2 cellular contexts compared by ENCODE assay signal in the genomic region with DNA sequence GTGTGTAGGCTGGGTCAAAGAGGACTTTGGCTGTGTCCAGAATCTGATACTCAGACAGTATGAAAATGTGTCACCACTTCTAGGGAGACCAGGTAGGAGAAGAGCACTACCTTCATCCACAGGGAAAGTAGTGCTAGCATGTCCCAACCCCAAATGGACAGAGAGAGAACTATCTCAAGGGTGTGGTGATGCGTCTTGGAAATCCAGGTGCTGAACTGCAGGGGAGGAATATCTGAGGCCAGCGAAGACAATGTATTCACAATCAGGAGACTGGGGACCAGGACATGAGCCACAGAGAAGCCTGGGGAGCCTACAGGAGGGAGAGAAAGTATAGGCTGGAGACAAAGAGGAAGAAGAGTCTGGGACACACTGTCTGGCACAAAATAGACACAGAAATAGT.
TF ChIP-seq lines count a peak whose summit lies in the region.

No MANE protein-coding gene starts in this region.

TF ChIP-seq in GM23338, 12 proteins besides CTCF, POLR2A, EP300 and RAD21 (continues in another document):
- no peak for TF ChIP-seq ZNF462 (CRISPR knock-in tag; IDR thresholded peaks at IDR 0.05)
- TF ChIP-seq NANOG (IDR thresholded peaks at IDR 0.05; ENCODE audit: borderline replicate concordance) = no peak
- TF ChIP-seq, protein P1, sequence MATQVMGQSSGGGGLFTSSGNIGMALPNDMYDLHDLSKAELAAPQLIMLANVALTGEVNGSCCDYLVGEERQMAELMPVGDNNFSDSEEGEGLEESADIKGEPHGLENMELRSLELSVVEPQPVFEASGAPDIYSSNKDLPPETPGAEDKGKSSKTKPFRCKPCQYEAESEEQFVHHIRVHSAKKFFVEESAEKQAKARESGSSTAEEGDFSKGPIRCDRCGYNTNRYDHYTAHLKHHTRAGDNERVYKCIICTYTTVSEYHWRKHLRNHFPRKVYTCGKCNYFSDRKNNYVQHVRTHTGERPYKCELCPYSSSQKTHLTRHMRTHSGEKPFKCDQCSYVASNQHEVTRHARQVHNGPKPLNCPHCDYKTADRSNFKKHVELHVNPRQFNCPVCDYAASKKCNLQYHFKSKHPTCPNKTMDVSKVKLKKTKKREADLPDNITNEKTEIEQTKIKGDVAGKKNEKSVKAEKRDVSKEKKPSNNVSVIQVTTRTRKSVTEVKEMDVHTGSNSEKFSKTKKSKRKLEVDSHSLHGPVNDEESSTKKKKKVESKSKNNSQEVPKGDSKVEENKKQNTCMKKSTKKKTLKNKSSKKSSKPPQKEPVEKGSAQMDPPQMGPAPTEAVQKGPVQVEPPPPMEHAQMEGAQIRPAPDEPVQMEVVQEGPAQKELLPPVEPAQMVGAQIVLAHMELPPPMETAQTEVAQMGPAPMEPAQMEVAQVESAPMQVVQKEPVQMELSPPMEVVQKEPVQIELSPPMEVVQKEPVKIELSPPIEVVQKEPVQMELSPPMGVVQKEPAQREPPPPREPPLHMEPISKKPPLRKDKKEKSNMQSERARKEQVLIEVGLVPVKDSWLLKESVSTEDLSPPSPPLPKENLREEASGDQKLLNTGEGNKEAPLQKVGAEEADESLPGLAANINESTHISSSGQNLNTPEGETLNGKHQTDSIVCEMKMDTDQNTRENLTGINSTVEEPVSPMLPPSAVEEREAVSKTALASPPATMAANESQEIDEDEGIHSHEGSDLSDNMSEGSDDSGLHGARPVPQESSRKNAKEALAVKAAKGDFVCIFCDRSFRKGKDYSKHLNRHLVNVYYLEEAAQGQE (IDR thresholded peaks at IDR 0.05; ENCODE audit: unreplicated experiment) = no peak
- no peak for TF ChIP-seq ZNF331 (CRISPR knock-in tag; IDR thresholded peaks at IDR 0.05; ENCODE audit: low read depth)
- no peak for TF ChIP-seq CREB1 (CRISPR knock-in tag; IDR thresholded peaks at IDR 0.05; ENCODE audit: low read depth)
- no peak for TF ChIP-seq STAT1 (IDR thresholded peaks at IDR 0.05; ENCODE audit: unreplicated experiment)
- no peak for TF ChIP-seq POLR2AphosphoS5 (IDR thresholded peaks at IDR 0.05; ENCODE audit: low read depth)
- TF ChIP-seq EZH2phosphoT487 (IDR thresholded peaks at IDR 0.05; ENCODE audit: unreplicated experiment) = no peak
- TF ChIP-seq EZH2 (IDR thresholded peaks at IDR 0.05; ENCODE audit: low read depth, unreplicated experiment) = no peak
- TF ChIP-seq ETS1 (IDR thresholded peaks at IDR 0.05) = no peak

TF ChIP-seq in GM12878, 131 proteins besides CTCF, POLR2A, EP300 and RAD21:
- TF ChIP-seq, protein P1 (IDR thresholded peaks at IDR 0.05; ENCODE audit: low read depth, low read length) = peak; percentile 64; the same call in 1 of the 2 replicates
- no peak for TF ChIP-seq ETV6 (conservative IDR thresholded peaks at IDR 0.05 in 1 of 2, IDR thresholded peaks at IDR 0.05 in 1 of 2; ENCODE audit: borderline replicate concordance in 1 of 2, low read depth in 1 of 2)
TF ChIP-seq in GM12878: peak in this region for 1.
